In genomic region chr1:92854386-92854785, GRCh38 we compare ENCODE assay signal across 1 cellular context.
TF ChIP-seq lines count a peak whose summit lies in the region.

No MANE protein-coding gene starts in this region.

TF ChIP-seq in WTC11, 78 proteins besides CTCF, POLR2A, EP300 and RAD21 (continued from another document):
- TF ChIP-seq ARID4B (CRISPR knock-in tag; IDR thresholded peaks at IDR 0.05; ENCODE audit: borderline replicate concordance) = no peak
- TF ChIP-seq E2F4 (CRISPR knock-in tag; IDR thresholded peaks at IDR 0.05; ENCODE audit: borderline replicate concordance, low read depth) = no peak
- TF ChIP-seq KAT7 (CRISPR knock-in tag; IDR thresholded peaks at IDR 0.05; ENCODE audit: borderline replicate concordance) = no peak
- no peak for TF ChIP-seq MAX (CRISPR knock-in tag; IDR thresholded peaks at IDR 0.05)
- no peak for TF ChIP-seq FOXJ3 (CRISPR knock-in tag; IDR thresholded peaks at IDR 0.05; ENCODE audit: borderline replicate concordance)
- no peak for TF ChIP-seq JAZF1 (CRISPR knock-in tag; IDR thresholded peaks at IDR 0.05)
- TF ChIP-seq SOX15 (CRISPR knock-in tag; IDR thresholded peaks at IDR 0.05) = no peak
- no peak for TF ChIP-seq RELA (CRISPR knock-in tag; IDR thresholded peaks at IDR 0.05; ENCODE audit: borderline replicate concordance)
- no peak for TF ChIP-seq ZNF532 (CRISPR knock-in tag; IDR thresholded peaks at IDR 0.05; ENCODE audit: borderline replicate concordance)
- no peak for TF ChIP-seq ZNF138 (CRISPR knock-in tag; conservative IDR thresholded peaks at IDR 0.05)
- no peak for TF ChIP-seq HMGXB4 (CRISPR knock-in tag; IDR thresholded peaks at IDR 0.05)
- TF ChIP-seq OVOL2 (CRISPR knock-in tag; IDR thresholded peaks at IDR 0.05; ENCODE audit: borderline replicate concordance) = no peak
TF ChIP-seq in WTC11: peak in this region for 0.
